1 cellular context compared by ENCODE assay signal in genomic region chr19:50492303-50493052, GRCh38.
TF ChIP-seq lines count a peak whose summit lies in the region.

No MANE protein-coding gene starts in this region.

TF ChIP-seq in K562, 482 proteins besides CTCF, POLR2A, EP300 and RAD21:
- TF ChIP-seq, protein P1, sequence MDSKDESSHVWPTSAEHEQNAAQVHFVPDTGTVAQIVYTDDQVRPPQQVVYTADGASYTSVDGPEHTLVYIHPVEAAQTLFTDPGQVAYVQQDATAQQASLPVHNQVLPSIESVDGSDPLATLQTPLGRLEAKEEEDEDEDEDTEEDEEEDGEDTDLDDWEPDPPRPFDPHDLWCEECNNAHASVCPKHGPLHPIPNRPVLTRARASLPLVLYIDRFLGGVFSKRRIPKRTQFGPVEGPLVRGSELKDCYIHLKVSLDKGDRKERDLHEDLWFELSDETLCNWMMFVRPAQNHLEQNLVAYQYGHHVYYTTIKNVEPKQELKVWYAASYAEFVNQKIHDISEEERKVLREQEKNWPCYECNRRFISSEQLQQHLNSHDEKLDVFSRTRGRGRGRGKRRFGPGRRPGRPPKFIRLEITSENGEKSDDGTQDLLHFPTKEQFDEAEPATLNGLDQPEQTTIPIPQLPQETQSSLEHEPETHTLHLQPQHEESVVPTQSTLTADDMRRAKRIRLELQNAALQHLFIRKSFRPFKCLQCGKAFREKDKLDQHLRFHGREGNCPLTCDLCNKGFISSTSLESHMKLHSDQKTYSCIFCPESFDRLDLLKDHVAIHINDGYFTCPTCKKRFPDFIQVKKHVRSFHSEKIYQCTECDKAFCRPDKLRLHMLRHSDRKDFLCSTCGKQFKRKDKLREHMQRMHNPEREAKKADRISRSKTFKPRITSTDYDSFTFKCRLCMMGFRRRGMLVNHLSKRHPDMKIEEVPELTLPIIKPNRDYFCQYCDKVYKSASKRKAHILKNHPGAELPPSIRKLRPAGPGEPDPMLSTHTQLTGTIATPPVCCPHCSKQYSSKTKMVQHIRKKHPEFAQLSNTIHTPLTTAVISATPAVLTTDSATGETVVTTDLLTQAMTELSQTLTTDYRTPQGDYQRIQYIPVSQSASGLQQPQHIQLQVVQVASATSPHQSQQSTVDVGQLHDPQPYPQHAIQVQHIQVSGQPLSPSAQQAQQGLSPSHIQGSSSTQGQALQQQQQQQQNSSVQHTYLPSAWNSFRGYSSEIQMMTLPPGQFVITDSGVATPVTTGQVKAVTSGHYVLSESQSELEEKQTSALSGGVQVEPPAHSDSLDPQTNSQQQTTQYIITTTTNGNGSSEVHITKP (IDR thresholded peaks at IDR 0.05; ENCODE audit: partially characterized antibody) = peak; percentile 5
- TF ChIP-seq ZNF263 (CRISPR knock-in tag; IDR thresholded peaks at IDR 0.05; ENCODE audit: borderline replicate concordance) (peak; percentile 88), DPF2 (IDR thresholded peaks at IDR 0.05) (0 out of 2 replicates have a peak, but pooled peaks have one; percentile 8), SUPT5H (IDR thresholded peaks at IDR 0.05) (0 out of 2 replicates have a peak, but pooled peaks have one; percentile 11), KDM1A (IDR thresholded peaks at IDR 0.05) (0 out of 4 replicates have a peak, but pooled peaks of 1 of the 2 experiments have one; percentile 21), PKNOX1 (IDR thresholded peaks at IDR 0.05) (peak; percentile 54), RB1 (IDR thresholded peaks at IDR 0.05; ENCODE audit: low read depth) (no peak), CEBPB (tag; IDR thresholded peaks at IDR 0.05) (peak; percentile 22; the same call in 1 of the 2 replicates), EGR1 (conservative IDR thresholded peaks at IDR 0.05) (peak; percentile 33), NRF1 (conservative IDR thresholded peaks at IDR 0.05 in 1 of 2, IDR thresholded peaks at IDR 0.05 in 1 of 2) (peak in 1 of 2 experiments; percentile 29; a peak in 1 of 4 replicates), RCOR1 (IDR thresholded peaks at IDR 0.05; ENCODE audit: borderline replicate concordance in 1 of 2, low read depth in 2 of 2, low read length in 2 of 2) (no peak), E2F3 (CRISPR knock-in tag; IDR thresholded peaks at IDR 0.05) (no peak)
